Comparison of ENCODE assay signal across 9 cellular contexts in genomic region chr7:116591202-116592040, GRCh38.
A peak's percentile ranks its signal among the peaks of the same experiment; 100 is the strongest.
DNase-seq lines count a peak whose midpoint lies in the region; ATAC-seq, FAIRE-seq and TF ChIP-seq lines count a peak whose summit lies in the region.
"Had no signal": no experiment of that assay in that cellular context is flagged by ENCODE, and none has a peak within 500 bp of the region (broad histone marks: within the 10 kb centered on the region; RNA-seq: fewer than 3 reads in every experiment).

No MANE protein-coding gene starts in this region.

- DNase-seq in H9 (no peak), RCC 7860 (ENCODE audit: low spot score) (peak; percentile 31), esophagus muscularis mucosa (ENCODE audit: extremely low spot score) (no peak), putamen (ENCODE audit: low spot score) (peak; percentile 15), NCI-H187 treated with DMSO at 0.1 percent for 48 hours (lab: John Stamatoyannopoulos, UW) (no peak)
- DNase-seq in activated T-cell treated with anti-CD3 and anti-CD28 coated beads, Interleukin-2, amount 50 U/mL, for 48 hours: no peak

- no peak overlapping the region for H3K23ac ChIP-seq in H9 (ENCODE audit: insufficient read length, low read depth, low read length)

- H3K79me1 ChIP-seq in H9 (ENCODE audit: insufficient read depth, low read depth, low read length, poor library complexity, severe bottlenecking): no peaks in the 10 kb centered on the region

- WGBS in H9 (ENCODE audit: extremely low coverage, insufficient read length, low lambda C conversion rate): no CpG with 5 or more reads among the region's 9 CpGs
- 47% methylated on average over 9 of the region's 9 CpGs for WGBS in esophagus muscularis mucosa

- no peak overlapping the region for H3K4ac ChIP-seq in H9 (ENCODE audit: low read depth, low read length)

- no peak for TF ChIP-seq POLR2A in esophagus muscularis mucosa (IDR thresholded peaks at IDR 0.05; ENCODE audit: low read depth)

- peaks cover 0 to 5% (median 0%) of the 10 kb centered on the region in 11 experiments; a peak in 2 of 22 replicates for H4K20me1 ChIP-seq in BLaER1 treated with 17β-estradiol and CSF1 and Interleukin-3, amounts not matched to agents 10 nM and 100 nM
- H4K20me1 ChIP-seq in H9 (ENCODE audit: control insufficient read depth, insufficient read depth, insufficient read length): no peaks in the 10 kb centered on the region

- H2AFZ ChIP-seq in H9 (ENCODE audit: low read length): no peak overlapping the region

- H3K4me2 ChIP-seq in BLaER1 treated with 17β-estradiol and CSF1 and Interleukin-3, amounts not matched to agents 10 nM and 100 nM: peak overlapping the region; percentile 69 to 94 (median 85); a peak in 21 of 22 replicates
- H3K4me2 ChIP-seq in H9 (ENCODE audit: insufficient read depth, insufficient read length, low read length): no peak overlapping the region

- H2BK5ac ChIP-seq in H9 (ENCODE audit: insufficient read length, low read length): no peak overlapping the region

- H2BK15ac ChIP-seq in H9 (ENCODE audit: low read depth, low read length): no peak overlapping the region

- no peak overlapping the region for H4K91ac ChIP-seq in H9 (ENCODE audit: insufficient read length, low read depth, low read length)

- no peak overlapping the region for H3T11ph ChIP-seq in H9 (ENCODE audit: low read length)

- no peaks in the 10 kb centered on the region for H3K36me3 ChIP-seq in BLaER1 treated with 17β-estradiol and CSF1 and Interleukin-3, amounts not matched to agents 10 nM and 100 nM
- no peaks in the 10 kb centered on the region for H3K36me3 ChIP-seq in esophagus muscularis mucosa

- H3K18ac ChIP-seq in H9 (ENCODE audit: insufficient read length, low read depth, low read length): no peak overlapping the region

- TF ChIP-seq CTCF in H9 (conservative IDR thresholded peaks at IDR 0.05) (peak; percentile 71), esophagus muscularis mucosa (IDR thresholded peaks at IDR 0.05) (peak; percentile 58 to 78 (median 72))

- peaks cover 0 to 11% (median 0%) of the 10 kb centered on the region in 11 experiments; a peak in 3 of 22 replicates for H3K27me3 ChIP-seq in BLaER1 treated with 17β-estradiol and CSF1 and Interleukin-3, amounts not matched to agents 10 nM and 100 nM
- H3K27me3 ChIP-seq in H9 (ENCODE audit: insufficient read depth, low read length) (no peaks in the 10 kb centered on the region), esophagus muscularis mucosa (no peaks in the 10 kb centered on the region)

- no peaks in the 10 kb centered on the region for H3K9me3 Mint-ChIP-seq in H9
- no peaks in the 10 kb centered on the region for H3K9me3 Mint-ChIP-seq in activated T-helper 17 cell treated with anti-CD3 and anti-CD28 coated beads, Interleukin-2, amount 50 U/mL, for 72 hours

- no peak for TF ChIP-seq EP300 in esophagus muscularis mucosa (IDR thresholded peaks at IDR 0.05)

- H3K14ac ChIP-seq in H9 (ENCODE audit: insufficient read depth, low read length): no peak overlapping the region

- H3K23me2 ChIP-seq in H9 (ENCODE audit: insufficient read length, low read depth, low read length, poor library complexity, severe bottlenecking): no peaks in the 10 kb centered on the region

- no peak overlapping the region for H4K5ac ChIP-seq in H9 (ENCODE audit: insufficient read length, low read depth, low read length)

- H3K36me3 Mint-ChIP-seq in H9 (ENCODE audit: insufficient read depth in 1 of 3, low read depth in 3 of 3): no peaks in the 10 kb centered on the region
- no peaks in the 10 kb centered on the region for H3K36me3 Mint-ChIP-seq in activated T-helper 17 cell treated with anti-CD3 and anti-CD28 coated beads, Interleukin-2, amount 50 U/mL, for 72 hours (ENCODE audit: low read depth)

- intact Hi-C loops in esophagus muscularis mucosa (cut with DNase I): loop anchor here (10.0 kb wide), 1 partner anchor 73 kb away; no protein-coding TSS in a partner anchor

- H3K27ac Mint-ChIP-seq in H9: no peak overlapping the region
- no peak overlapping the region for H3K27ac Mint-ChIP-seq in activated T-helper 17 cell treated with anti-CD3 and anti-CD28 coated beads, Interleukin-2, amount 50 U/mL, for 72 hours

- H3K56ac ChIP-seq in H9 (ENCODE audit: insufficient read length, low read depth, low read length): no peak overlapping the region

- peaks cover 21 to 24% of the 10 kb centered on the region in 2 experiments for H3K4me1 Mint-ChIP-seq in H9
- peaks cover 5% of the 10 kb centered on the region for H3K4me1 Mint-ChIP-seq in activated T-helper 17 cell treated with anti-CD3 and anti-CD28 coated beads, Interleukin-2, amount 50 U/mL, for 72 hours

- no peak overlapping the region for H3K4me3 Mint-ChIP-seq in H9
- H3K4me3 Mint-ChIP-seq in activated T-helper 17 cell treated with anti-CD3 and anti-CD28 coated beads, Interleukin-2, amount 50 U/mL, for 72 hours: no peak overlapping the region

- no peak overlapping the region for H2AK5ac ChIP-seq in H9 (ENCODE audit: insufficient read length, low read length)

- peak overlapping the region in 2 of 10 experiments; percentile 18 to 53; a peak in 2 of 20 replicates for H3K4me3 ChIP-seq in BLaER1 treated with 17β-estradiol and CSF1 and Interleukin-3, amounts not matched to agents 10 nM and 100 nM
- H3K4me3 ChIP-seq in esophagus muscularis mucosa: peak overlapping the region in 2 of 4 donors; percentile 4 to 8

- peaks cover 29 to 42% (median 36%) of the 10 kb centered on the region in 10 experiments for H3K4me1 ChIP-seq in BLaER1 treated with 17β-estradiol and CSF1 and Interleukin-3, amounts not matched to agents 10 nM and 100 nM
- H3K4me1 ChIP-seq in H9 (ENCODE audit: insufficient read depth, low read length) (no peaks in the 10 kb centered on the region; the same call in 1 of the 2 replicates), esophagus muscularis mucosa (peaks cover 11 to 26% (median 21%) of the 10 kb centered on the region in 4 donors)

- no peak overlapping the region for H4K8ac ChIP-seq in H9 (replicated peaks; ENCODE audit: insufficient read length, low read depth, low read length)

- no peak overlapping the region for H3K27ac ChIP-seq in BLaER1 treated with 17β-estradiol and CSF1 and Interleukin-3, amounts not matched to agents 10 nM and 100 nM
- H3K27ac ChIP-seq in H9 (ENCODE audit: insufficient read length, low read depth, low read length) (no peak overlapping the region), esophagus muscularis mucosa (replicated peaks in 1 of 4) (no peak overlapping the region)
- H3K27ac ChIP-seq: HL-60 had no signal

- no peak overlapping the region for H2BK12ac ChIP-seq in H9 (ENCODE audit: insufficient read length, low read depth, low read length)

- no peak overlapping the region for H2BK20ac ChIP-seq in H9 (ENCODE audit: low read depth, low read length, poor library complexity, severe bottlenecking)

- no peaks in the 10 kb centered on the region for H3K79me2 ChIP-seq in H9 (ENCODE audit: insufficient read depth, low read length)

- no peak overlapping the region for H2BK120ac ChIP-seq in H9 (ENCODE audit: low read depth, low read length, poor library complexity, severe bottlenecking)

- no peak for ATAC-seq in activated T-helper 17 cell treated with anti-CD3 and anti-CD28 coated beads, Interleukin-2, amount 50 U/mL, for 72 hours (replicated peaks)

- peak; percentile 83 for FAIRE-seq in RCC 7860 (lab: Jason Lieb, UNC)

- no peak overlapping the region; a peak in 1 of 22 replicates for H3K9ac ChIP-seq in BLaER1 treated with 17β-estradiol and CSF1 and Interleukin-3, amounts not matched to agents 10 nM and 100 nM
- no peak overlapping the region for H3K9ac ChIP-seq in H9 (ENCODE audit: extremely low read depth, insufficient read length, low read length)

- no peaks in the 10 kb centered on the region for H3K27me3 Mint-ChIP-seq in H9 (ENCODE audit: low read depth)
- H3K27me3 Mint-ChIP-seq in activated T-helper 17 cell treated with anti-CD3 and anti-CD28 coated beads, Interleukin-2, amount 50 U/mL, for 72 hours: peaks cover 30% of the 10 kb centered on the region

- no peaks in the 10 kb centered on the region for H3K9me3 ChIP-seq in BLaER1 treated with 17β-estradiol and CSF1 and Interleukin-3, amounts not matched to agents 10 nM and 100 nM (replicated peaks in 1 of 11)
- H3K9me3 ChIP-seq in H9 (ENCODE audit: control insufficient read depth, low read depth, low read length) (no peaks in the 10 kb centered on the region), esophagus muscularis mucosa (no peaks in the 10 kb centered on the region)

Comparison
In these comparisons a context has a peak if more than half of its experiments do, and no peak if none do; other contexts are left out.
1. DNase-seq: peak in RCC 7860 (single experiment) and putamen (single experiment); none in H9 (single experiment), esophagus muscularis mucosa (single experiment), NCI-H187 treated with DMSO at 0.1 percent for 48 hours (single experiment) and activated T-cell treated with anti-CD3 and anti-CD28 coated beads, Interleukin-2, amount 50 U/mL, for 48 hours (0 of 2).